In genomic region chr19:48900477-48901452, GRCh38 we compare ENCODE assay signal across 8 cellular contexts. TPM values are rescaled to one million over a fixed set of nuclear protein-coding genes. Genes with fewer than 3 reads are reported as not detected.
DNase-seq lines count a peak whose midpoint lies in the region; ATAC-seq, FAIRE-seq and TF ChIP-seq lines count a peak whose summit lies in the region.

No MANE protein-coding gene starts in this region.

- TF ChIP-seq POLR2A in H54 (IDR thresholded peaks at IDR 0.05; ENCODE audit: low read depth, low read length), result no peak

- no peak overlapping the region for H4K8ac ChIP-seq in neuronal stem cell (ENCODE audit: low read depth, low read length)

- H2BK12ac ChIP-seq in neuronal stem cell (ENCODE audit: low read length), result no peak overlapping the region

- peaks cover 22% of the 10 kb centered on the region for H3K36me3 ChIP-seq in HUES48 (ENCODE audit: control insufficient read depth, insufficient read depth, low read length)
- H3K36me3 ChIP-seq in neuronal stem cell (replicated peaks in 1 of 2; ENCODE audit: control insufficient read depth in 2 of 2, insufficient read depth in 2 of 2, low read length in 2 of 2), result peaks cover 4 to 30% of the 10 kb centered on the region in 2 donors

- H2AFZ ChIP-seq in neuronal stem cell (ENCODE audit: low read length), result peak overlapping the region; percentile 80

- H3K4me2 ChIP-seq in neuronal stem cell (ENCODE audit: insufficient read depth, low read length, poor library complexity, severe bottlenecking), result peak overlapping the region; percentile 81

- ATAC-seq in activated CD8-positive, alpha-beta T cell treated with anti-CD3 and anti-CD28 coated beads, Interleukin-2, amount 10 ng/mL, durations not matched to agents 7 days and 5 days, result peak; percentile 24

- H3K4me3 Mint-ChIP-seq in activated CD8-positive, alpha-beta T cell treated with anti-CD3 and anti-CD28 coated beads, Interleukin-2, amount 10 ng/mL, durations not matched to agents 7 days and 5 days, result peak overlapping the region; percentile 98

- H3K79me1 ChIP-seq in neuronal stem cell (ENCODE audit: low read depth, low read length), result peaks cover 3% of the 10 kb centered on the region

- peak overlapping the region; percentile 30 for H2BK15ac ChIP-seq in neuronal stem cell (ENCODE audit: low read length)

- peaks cover 36% of the 10 kb centered on the region for H3K4me1 Mint-ChIP-seq in activated CD8-positive, alpha-beta T cell treated with anti-CD3 and anti-CD28 coated beads, Interleukin-2, amount 10 ng/mL, durations not matched to agents 7 days and 5 days (ENCODE audit: low read depth)

- TF ChIP-seq CTCF in fibroblast of pulmonary artery (IDR thresholded peaks at IDR 0.05; ENCODE audit: low read length, missing control alignments), result no peak

- CTCF ChIA-PET in activated CD8-positive, alpha-beta T cell treated with anti-CD3 and anti-CD28 coated beads, Interleukin-2, amount 10 ng/mL, durations not matched to agents 7 days and 5 days (lab: Charles Lee), result interaction anchor here (0.5 to 2.4 kb wide), 18 partner anchors 14 to 131 kb away, joined by 3 to 17 read pairs (median 4); partner anchors contain the start of genes GYS1, PPP1R15A and RUVBL2

- H3K36me3 Mint-ChIP-seq in activated CD8-positive, alpha-beta T cell treated with anti-CD3 and anti-CD28 coated beads, Interleukin-2, amount 10 ng/mL, durations not matched to agents 7 days and 5 days (ENCODE audit: low read depth), result peaks cover 42% of the 10 kb centered on the region

- no peaks in the 10 kb centered on the region for H3K27me3 ChIP-seq in HUES48 (ENCODE audit: control insufficient read depth, insufficient read depth, low read length)
- H3K27me3 ChIP-seq in neuronal stem cell (ENCODE audit: control insufficient read depth in 3 of 3, insufficient read depth in 3 of 3, low read depth in 1 of 3, low read length in 3 of 3), result no peaks in the 10 kb centered on the region

- no CpG with 5 or more reads among the region's 25 CpGs for WGBS in neuronal stem cell (ENCODE audit: extremely low coverage in 2 of 2, insufficient read length in 2 of 2, insufficient replicate concordance in 1 of 2), 2 donors

- no peak overlapping the region for H3K14ac ChIP-seq in neuronal stem cell (ENCODE audit: low read length)

- peak; percentile 11 for DNase-seq in DMS114 treated with DMSO at 0.1 percent for 48 hours (lab: John Stamatoyannopoulos, UW; ENCODE audit: unreplicated experiment)
- peak; percentile 44 for DNase-seq in activated CD8-positive, alpha-beta T cell treated with anti-CD3 and anti-CD28 coated beads, Interleukin-2, amount 10 ng/mL, durations not matched to agents 7 days and 5 days
- DNase-seq in fibroblast of pulmonary artery (ENCODE audit: low read depth), result peak; percentile 61
- DNase-seq in neuronal stem cell (ENCODE audit: low spot score), result no peak
- no peak for DNase-seq in H54 (ENCODE audit: insufficient read length, low spot score)
- no peak for DNase-seq in islet precursor cell
- DNase-seq in LoVo (ENCODE audit: low spot score), result no peak

- H3K18ac ChIP-seq in neuronal stem cell (ENCODE audit: low read length), result peak overlapping the region; percentile 59

- H3K23ac ChIP-seq in neuronal stem cell (ENCODE audit: low read depth, low read length, poor library complexity), result peak overlapping the region; percentile 1

- peaks cover 1% of the 10 kb centered on the region for H3K27me3 Mint-ChIP-seq in activated CD8-positive, alpha-beta T cell treated with anti-CD3 and anti-CD28 coated beads, Interleukin-2, amount 10 ng/mL, durations not matched to agents 7 days and 5 days (ENCODE audit: low read depth)

- H3K4ac ChIP-seq in neuronal stem cell (ENCODE audit: low read length), result no peak overlapping the region

- H3K27ac ChIP-seq in HUES48 (ENCODE audit: low read depth, low read length), result peak overlapping the region; percentile 73
- H3K27ac ChIP-seq in neuronal stem cell (replicated peaks; ENCODE audit: low read length), result no peak overlapping the region

- H3K9ac ChIP-seq in HUES48 (ENCODE audit: low read depth, low read length) (peak overlapping the region; percentile 47), neuronal stem cell (ENCODE audit: low read depth, low read length, poor library complexity) (peak overlapping the region; percentile 90)

- peak overlapping the region; percentile 96 for H3K27ac Mint-ChIP-seq in activated CD8-positive, alpha-beta T cell treated with anti-CD3 and anti-CD28 coated beads, Interleukin-2, amount 10 ng/mL, durations not matched to agents 7 days and 5 days

- peak overlapping the region; percentile 43 for H2BK5ac ChIP-seq in neuronal stem cell (ENCODE audit: low read length)

- no peaks in the 10 kb centered on the region for H3K9me3 Mint-ChIP-seq in activated CD8-positive, alpha-beta T cell treated with anti-CD3 and anti-CD28 coated beads, Interleukin-2, amount 10 ng/mL, durations not matched to agents 7 days and 5 days (ENCODE audit: insufficient read depth)

- H2AK5ac ChIP-seq in neuronal stem cell (ENCODE audit: low read depth, low read length), result peak overlapping the region; percentile 81

- POLR2A ChIA-PET in activated CD8-positive, alpha-beta T cell treated with anti-CD3 and anti-CD28 coated beads, Interleukin-2, amount 10 ng/mL, durations not matched to agents 7 days and 5 days (lab: Charles Lee), result interaction anchor here (0.6 to 3.8 kb wide), 17 partner anchors 9 to 408 kb away, joined by 3 to 74 read pairs (median 4); partner anchors contain the start of genes BAX, DHDH, FTL and PPP1R15A

- H4K91ac ChIP-seq in neuronal stem cell (ENCODE audit: low read depth, low read length, poor library complexity), result no peak overlapping the region

- H3K9me3 ChIP-seq in HUES48 (ENCODE audit: control insufficient read depth, insufficient read depth, low read length) (no peaks in the 10 kb centered on the region), neuronal stem cell (replicated peaks in 1 of 2; ENCODE audit: control insufficient read depth in 2 of 2, insufficient read depth in 1 of 2, low read depth in 1 of 2, low read length in 2 of 2) (no peaks in the 10 kb centered on the region)

- H2BK120ac ChIP-seq in neuronal stem cell (ENCODE audit: low read depth, low read length), result no peak overlapping the region

- no peak for FAIRE-seq in H54 (lab: Jason Lieb, UNC)

- H3K4me1 ChIP-seq in HUES48 (ENCODE audit: control insufficient read depth, insufficient read depth, low read length) (peaks cover 3% of the 10 kb centered on the region; the same call in 1 of the 2 replicates), neuronal stem cell (ENCODE audit: control insufficient read depth in 2 of 2, insufficient read depth in 1 of 2, low read depth in 1 of 2, low read length in 2 of 2) (peaks cover 7 to 9% of the 10 kb centered on the region in 2 donors)

- H3K4me3 ChIP-seq in HUES48 (ENCODE audit: low read depth, low read length), result peak overlapping the region; percentile 83
- peak overlapping the region; percentile 99 for H3K4me3 ChIP-seq in fibroblast of pulmonary artery (replicated peaks; ENCODE audit: low read depth, low read length)
- peak overlapping the region; percentile 73 to 86 for H3K4me3 ChIP-seq in neuronal stem cell (ENCODE audit: low read length in 2 of 2)

RNA-seq across cellular contexts. Expression of gene NUCB1, which starts 0.7 kb away (rescaled TPM):
- 100 to 1,000 TPM; 229 to 236 TPM for total RNA-seq in activated CD8-positive, alpha-beta T cell treated with anti-CD3 and anti-CD28 coated beads, Interleukin-2, amount 10 ng/mL, durations not matched to agents 7 days and 5 days
- polyA plus RNA-seq in neuronal stem cell (2013, experiment 1 of 2), result 61.4 TPM
- 60.3 TPM for polyA plus RNA-seq in neuronal stem cell (2013, experiment 2 of 2)

RNA-seq across cellular contexts. Expression of gene TULP2, which starts 2.2 kb away (rescaled TPM):
- not detected for total RNA-seq in activated CD8-positive, alpha-beta T cell treated with anti-CD3 and anti-CD28 coated beads, Interleukin-2, amount 10 ng/mL, durations not matched to agents 7 days and 5 days
- polyA plus RNA-seq in neuronal stem cell (2013, experiment 1 of 2), result 0.71 TPM
- polyA plus RNA-seq in neuronal stem cell (2013, experiment 2 of 2), result 0.43 TPM

RNA-seq across cellular contexts. Expression of gene PPP1R15A, which starts 28.5 kb away (rescaled TPM):
- total RNA-seq in activated CD8-positive, alpha-beta T cell treated with anti-CD3 and anti-CD28 coated beads, Interleukin-2, amount 10 ng/mL, durations not matched to agents 7 days and 5 days, result 100 to 1,000 TPM; 104 to 124 TPM
- polyA plus RNA-seq in neuronal stem cell (2013, experiment 1 of 2), result 21.2 TPM
- 21.1 TPM for polyA plus RNA-seq in neuronal stem cell (2013, experiment 2 of 2)

RNA-seq across cellular contexts. Expression of gene PLEKHA4, which starts 32.3 kb away (rescaled TPM):
- total RNA-seq in activated CD8-positive, alpha-beta T cell treated with anti-CD3 and anti-CD28 coated beads, Interleukin-2, amount 10 ng/mL, durations not matched to agents 7 days and 5 days, result 1 to 10 TPM; 4.4 to 4.6 TPM
- 19.9 TPM for polyA plus RNA-seq in neuronal stem cell (2013, experiment 1 of 2)
- 19.6 TPM for polyA plus RNA-seq in neuronal stem cell (2013, experiment 2 of 2)

RNA-seq across cellular contexts. Expression of gene DHDH, which starts 32.7 kb away (rescaled TPM):
- total RNA-seq in activated CD8-positive, alpha-beta T cell treated with anti-CD3 and anti-CD28 coated beads, Interleukin-2, amount 10 ng/mL, durations not matched to agents 7 days and 5 days, result 1 to 10 TPM; 1.6 to 1.9 TPM
- 0.81 TPM for polyA plus RNA-seq in neuronal stem cell (2013, experiment 1 of 2)
- 0.93 TPM for polyA plus RNA-seq in neuronal stem cell (2013, experiment 2 of 2)

Comparison
In these comparisons a context has a peak if more than half of its experiments do, and no peak if none do; other contexts are left out.
1. DNase-seq: peak in DMS114 treated with DMSO at 0.1 percent for 48 hours (single experiment), activated CD8-positive, alpha-beta T cell treated with anti-CD3 and anti-CD28 coated beads, Interleukin-2, amount 10 ng/mL, durations not matched to agents 7 days and 5 days (single experiment) and fibroblast of pulmonary artery (single experiment); none in neuronal stem cell (single experiment), H54 (single experiment), islet precursor cell (single experiment) and LoVo (single experiment).
2. Peak in every context shown above with its lines, with median percentiles within 50 percentile points of each other: H3K4me3 ChIP-seq.